Comparison of ENCODE assay signal across 1 cellular context in the genomic region with DNA sequence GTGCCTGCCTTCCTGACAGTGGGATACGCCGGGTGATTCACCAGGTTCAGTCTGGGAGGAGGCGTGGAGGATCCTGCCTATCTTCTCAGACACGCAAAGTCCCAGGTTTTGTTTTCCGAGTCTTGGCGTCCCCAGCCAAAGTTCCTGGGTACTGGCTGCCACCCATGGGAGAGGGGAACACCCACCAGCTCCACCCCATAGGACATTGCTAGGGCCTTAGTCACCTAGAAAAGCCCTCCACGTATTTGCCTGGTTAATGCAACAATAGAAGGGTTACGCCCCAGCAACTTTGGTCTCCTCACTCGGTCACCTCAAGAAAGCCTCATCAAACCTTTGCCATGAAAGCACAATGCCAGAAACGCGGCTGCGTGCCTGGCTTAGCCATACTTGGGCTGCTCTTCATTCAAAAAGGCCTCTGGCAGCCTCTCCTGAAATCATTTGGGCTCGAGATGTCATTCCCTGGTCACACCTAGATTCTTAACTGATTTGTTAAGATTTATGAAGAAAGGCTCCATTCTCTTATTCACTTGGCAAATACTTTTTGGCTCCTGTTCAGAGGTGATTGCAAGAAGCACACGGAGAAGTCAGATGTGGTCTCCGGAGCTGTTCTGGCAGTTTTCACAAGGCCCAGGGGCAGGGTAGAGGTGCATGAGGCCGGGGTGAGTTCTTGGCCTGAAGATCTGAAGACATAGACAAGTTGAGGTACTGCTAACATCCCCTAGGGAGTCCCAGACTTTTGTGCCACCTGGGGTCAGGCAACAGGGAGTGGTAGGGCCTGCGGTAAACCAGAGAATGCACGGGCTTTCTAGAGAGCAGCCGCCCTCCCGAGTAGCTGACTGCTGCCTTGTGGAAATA.
TF ChIP-seq lines count a peak whose summit lies in the region.

No MANE protein-coding gene starts in this region.

TF ChIP-seq in Ishikawa, 13 proteins besides CTCF, POLR2A, EP300 and RAD21 (continued from another document):
- TF ChIP-seq, protein P1, sequence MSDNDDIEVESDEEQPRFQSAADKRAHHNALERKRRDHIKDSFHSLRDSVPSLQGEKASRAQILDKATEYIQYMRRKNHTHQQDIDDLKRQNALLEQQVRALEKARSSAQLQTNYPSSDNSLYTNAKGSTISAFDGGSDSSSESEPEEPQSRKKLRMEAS (IDR thresholded peaks at IDR 0.05): peak; percentile 43; the same call in 1 of the 2 replicates
